9 cellular contexts compared by ENCODE assay signal in the genomic region with DNA sequence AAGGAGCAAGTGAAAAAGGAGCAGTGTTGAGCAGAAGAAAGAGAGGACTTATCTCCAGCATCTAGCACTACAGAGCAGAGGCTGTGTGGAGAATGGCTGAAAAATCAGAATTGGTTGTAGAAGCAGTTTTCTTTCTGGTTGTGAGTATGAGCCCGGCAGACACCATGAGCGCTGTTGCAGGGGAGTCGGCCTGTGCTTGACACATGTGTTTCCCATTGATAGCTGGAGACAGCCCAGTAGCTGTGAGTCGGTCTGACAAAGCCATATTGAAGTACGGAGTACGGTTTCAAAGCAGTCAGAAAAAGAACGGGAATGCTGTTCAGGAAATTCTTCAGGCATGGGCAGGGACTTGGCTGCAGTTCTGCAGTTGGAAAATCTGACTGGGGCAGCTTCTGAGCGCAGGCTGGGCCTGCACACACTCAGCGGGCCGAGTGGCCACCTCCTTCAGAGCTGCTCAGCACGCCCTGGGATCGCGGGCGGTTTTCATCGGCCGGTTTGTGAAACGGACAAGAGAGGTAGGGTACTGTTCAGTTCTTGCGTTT. TPM values are rescaled to one million over a fixed set of nuclear protein-coding genes. Genes with fewer than 3 reads are reported as not detected.
A peak's percentile ranks its signal among the peaks of the same experiment; 100 is the strongest.
DNase-seq lines count a peak whose midpoint lies in the region; ATAC-seq, FAIRE-seq and TF ChIP-seq lines count a peak whose summit lies in the region.
"Had no signal": no experiment of that assay in that cellular context is flagged by ENCODE, and none has a peak within 500 bp of the region (broad histone marks: within the 10 kb centered on the region; RNA-seq: fewer than 3 reads in every experiment).

TSS of gene SGCD (plus strand) at position 447 of the 542 bp plus-strand sequence.

- H3K4me1 ChIP-seq in HUES48 (ENCODE audit: control insufficient read depth, insufficient read depth, low read length), result no peaks in the 10 kb centered on the region
- H3K4me1 ChIP-seq in stomach smooth muscle (ENCODE audit: control insufficient read depth, insufficient read depth, low read length), result peaks cover 6% of the 10 kb centered on the region

- H3K27me3 ChIP-seq in HUES48 (ENCODE audit: control insufficient read depth, insufficient read depth, low read length) (no peaks in the 10 kb centered on the region), stomach smooth muscle (ENCODE audit: control insufficient read depth in 1 of 2, insufficient read depth in 2 of 2, low read length in 2 of 2) (no peaks in the 10 kb centered on the region)

- peak; percentile 2 to 5 for DNase-seq in dermis microvascular lymphatic vessel endothelial cell (ENCODE audit: low read depth in 2 of 2)
- DNase-seq in left lobe of liver (ENCODE audit: low spot score), result peak; percentile 47
- no peak for DNase-seq in activated naive CD4-positive, alpha-beta T cell (lab: John Stamatoyannopoulos, UW)
- no peak for DNase-seq in H54 (ENCODE audit: insufficient read length, low spot score)
- DNase-seq: NCI-H774 had no signal

- FAIRE-seq in H54 (lab: Jason Lieb, UNC), result no peak

- ATAC-seq in left lobe of liver (peak; percentile 79), HG02938 (IDR thresholded peaks at IDR 0.05; ENCODE audit: unreplicated experiment) (no peak), HG02623 (IDR thresholded peaks at IDR 0.05; ENCODE audit: unreplicated experiment) (no peak)

- H3K9me3 ChIP-seq in HUES48 (ENCODE audit: control insufficient read depth, insufficient read depth, low read length) (no peaks in the 10 kb centered on the region), stomach smooth muscle (ENCODE audit: control insufficient read depth in 2 of 2, low read length in 2 of 2) (no peaks in the 10 kb centered on the region)

- H3K27ac ChIP-seq in HUES48 (ENCODE audit: low read depth, low read length), result no peak within 1 kb of the TSS
- peak within 1 kb of the TSS; percentile 81 for H3K27ac ChIP-seq in stomach smooth muscle (ENCODE audit: low read length)

- H3K36me3 ChIP-seq in HUES48 (ENCODE audit: control insufficient read depth, insufficient read depth, low read length) (no peaks in the 10 kb centered on the region), stomach smooth muscle (ENCODE audit: control insufficient read depth in 2 of 2, insufficient read depth in 2 of 2, low read length in 2 of 2) (peaks cover 0 to 3% of the 10 kb centered on the region in 2 donors)

- peak within 1 kb of the TSS; percentile 29; the same call in 1 of the 2 replicates for H3K4me3 ChIP-seq in HUES48 (ENCODE audit: low read depth, low read length)
- H3K4me3 ChIP-seq in stomach smooth muscle (ENCODE audit: low read length in 2 of 2), result peak within 1 kb of the TSS; percentile 80 to 92

- no peak for TF ChIP-seq POLR2A in H54 (IDR thresholded peaks at IDR 0.05; ENCODE audit: low read depth, low read length)

- H3K9ac ChIP-seq in HUES48 (ENCODE audit: low read depth, low read length) (no peak within 1 kb of the TSS), stomach smooth muscle (ENCODE audit: low read length in 2 of 2) (peak within 1 kb of the TSS; percentile 70 to 81)

RNA-seq across cellular contexts. Expression of gene SGCD, which starts in this region (rescaled TPM):
- total RNA-seq in dermis microvascular lymphatic vessel endothelial cell (0.64 and 6.2 TPM in 2 replicates), left lobe of liver (0.28 TPM)

Comparison
In these comparisons a context has a peak if more than half of its experiments do, and no peak if none do; other contexts are left out.
1. Peak in DNase-seq and ATAC-seq in left lobe of liver; RNA of the gene not detected or under 1 TPM.
2. DNase-seq: peak in dermis microvascular lymphatic vessel endothelial cell (2 of 2); none in activated naive CD4-positive, alpha-beta T cell (0 of 4) and H54 (single experiment).